In the genomic region with DNA sequence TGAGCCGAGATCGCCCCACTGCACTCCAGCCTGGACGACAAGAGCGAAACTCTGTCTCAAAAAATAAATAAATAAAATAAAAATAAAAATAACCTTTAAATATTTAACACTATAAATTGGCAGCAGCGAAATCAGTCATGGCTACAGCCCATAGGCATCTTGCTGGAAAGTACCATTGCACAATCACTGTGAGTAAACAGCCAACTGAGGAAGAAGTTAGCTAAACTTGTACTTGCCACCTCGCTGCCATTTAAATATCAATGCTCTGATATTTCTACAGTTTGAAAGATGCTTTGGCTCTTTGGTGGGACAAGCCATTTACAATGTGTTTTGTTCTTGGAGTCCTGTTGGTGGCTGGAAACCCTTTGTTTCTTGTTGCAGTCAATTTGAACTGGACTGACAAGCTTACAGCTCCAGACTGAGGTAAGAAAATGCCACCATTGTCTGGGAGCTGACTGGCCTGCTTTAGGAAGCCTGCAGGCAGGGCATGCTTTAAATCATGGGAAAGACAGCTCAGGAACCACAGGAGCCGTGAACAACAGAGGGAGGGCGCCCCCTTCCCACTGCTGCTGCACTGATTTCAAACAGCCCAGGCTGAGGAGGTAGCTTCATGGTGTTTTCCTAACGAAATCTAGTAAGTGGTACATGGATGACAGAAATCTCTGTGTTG, we compare ENCODE assay signal across 10 cellular contexts.
DNase-seq lines count a peak whose midpoint lies in the region; ATAC-seq and TF ChIP-seq lines count a peak whose summit lies in the region.
"Had no signal": no experiment of that assay in that cellular context is flagged by ENCODE, and none has a peak within 500 bp of the region (broad histone marks: within the 10 kb centered on the region; RNA-seq: fewer than 3 reads in every experiment).

No MANE protein-coding gene starts in this region.

- peak; percentile 22 for TF ChIP-seq CTCF in GM13977 (IDR thresholded peaks at IDR 0.05; ENCODE audit: extremely low read depth, insufficient read depth, missing control alignments)
- no peak for TF ChIP-seq CTCF in endothelial cell (IDR thresholded peaks at IDR 0.05; ENCODE audit: unreplicated experiment)
- peak; percentile 52 for TF ChIP-seq CTCF in neural crest cell (conservative IDR thresholded peaks at IDR 0.05)
- no peak for TF ChIP-seq CTCF in Peyer's patch (IDR thresholded peaks at IDR 0.05)

- H3K4me3 Mint-ChIP-seq in endothelial cell (ENCODE audit: unreplicated experiment) (no peak overlapping the region), neural crest cell (no peak overlapping the region), T-cell (no peak overlapping the region)
- H3K4me3 Mint-ChIP-seq: activated T-helper 1 cell treated with anti-CD3 and anti-CD28 coated beads, Interleukin-12 subunit alpha, Interleukin-12 subunit beta, Interleukin-2, Interleukin-4 antibody, amounts not matched to agents 30 ng/mL and 10 ng/mL and 1 ng/mL, durations not matched to agents 14 hours and 24 hours and 36 hours had no signal

- CTCF ChIA-PET in T-cell (lab: Charles Lee) = interaction anchor here in 1 of 2 donors (0.6 kb wide), 1 partner anchor 530 kb away, joined by 3 read pairs; no protein-coding TSS in a partner anchor

- TF ChIP-seq POLR2A in Peyer's patch (IDR thresholded peaks at IDR 0.05) = no peak

- H3K9me3 ChIP-seq in Peyer's patch = no peaks in the 10 kb centered on the region

- POLR2A ChIA-PET in T-cell (lab: Charles Lee) = no interaction called here

- no peak overlapping the region for H3K4me3 ChIP-seq in Peyer's patch

- H3K27me3 Mint-ChIP-seq in endothelial cell (ENCODE audit: unreplicated experiment) = peaks cover 2% of the 10 kb centered on the region
- no peaks in the 10 kb centered on the region for H3K27me3 Mint-ChIP-seq in neural crest cell (ENCODE audit: low read depth)
- H3K27me3 Mint-ChIP-seq in T-cell = peaks cover 4% of the 10 kb centered on the region in 2 donors

- peaks cover 0 to 6% (median 0%) of the 10 kb centered on the region in 3 donors for H3K36me3 ChIP-seq in Peyer's patch

- H3K27ac ChIP-seq in Peyer's patch = no peak overlapping the region

- H3K27me3 ChIP-seq in Peyer's patch = no peaks in the 10 kb centered on the region

- H3K9me3 Mint-ChIP-seq in endothelial cell (ENCODE audit: unreplicated experiment) (no peaks in the 10 kb centered on the region), neural crest cell (no peaks in the 10 kb centered on the region), T-cell (no peaks in the 10 kb centered on the region)
- H3K9me3 Mint-ChIP-seq: activated T-helper 1 cell treated with anti-CD3 and anti-CD28 coated beads, Interleukin-12 subunit alpha, Interleukin-12 subunit beta, Interleukin-2, Interleukin-4 antibody, amounts not matched to agents 30 ng/mL and 10 ng/mL and 1 ng/mL, durations not matched to agents 14 hours and 24 hours and 36 hours had no signal

- ATAC-seq in T-cell (replicated peaks in 1 of 4) = no peak

- H3K27ac Mint-ChIP-seq in endothelial cell (ENCODE audit: unreplicated experiment) (no peak overlapping the region), neural crest cell (ENCODE audit: unreplicated experiment) (no peak overlapping the region), T-cell (no peak overlapping the region)
- H3K27ac Mint-ChIP-seq: activated T-helper 1 cell treated with anti-CD3 and anti-CD28 coated beads, Interleukin-12 subunit alpha, Interleukin-12 subunit beta, Interleukin-2, Interleukin-4 antibody, amounts not matched to agents 30 ng/mL and 10 ng/mL and 1 ng/mL, durations not matched to agents 14 hours and 24 hours and 36 hours had no signal

- no peaks in the 10 kb centered on the region for H3K4me1 ChIP-seq in Peyer's patch

- no peak for DNase-seq in GM13977 (ENCODE audit: low spot score)
- DNase-seq in NCI-H69 (lab: John Stamatoyannopoulos, UW) = peak; percentile 76
- peak; percentile 61 for DNase-seq in endothelial cell (ENCODE audit: low spot score)
- peak; percentile 51 for DNase-seq in neural crest cell (ENCODE audit: low read depth, low spot score)
- no peak for DNase-seq in SW 1271 (lab: John Stamatoyannopoulos, UW)
- no peak for DNase-seq in T-cell
- no peak for DNase-seq in Peyer's patch
- DNase-seq in mucosa of gallbladder (ENCODE audit: low spot score) = no peak
- DNase-seq: NCI-H446 had no signal

- no peaks in the 10 kb centered on the region for H3K36me3 Mint-ChIP-seq in endothelial cell (ENCODE audit: low read depth, unreplicated experiment)
- H3K36me3 Mint-ChIP-seq in neural crest cell (ENCODE audit: low read depth) = no peaks in the 10 kb centered on the region
- no peaks in the 10 kb centered on the region for H3K36me3 Mint-ChIP-seq in T-cell

- H3K4me1 Mint-ChIP-seq in endothelial cell (ENCODE audit: unreplicated experiment) = peaks cover 7% of the 10 kb centered on the region
- peaks cover 33% of the 10 kb centered on the region for H3K4me1 Mint-ChIP-seq in neural crest cell
- no peaks in the 10 kb centered on the region for H3K4me1 Mint-ChIP-seq in T-cell

- in situ Hi-C loops in GM13977 (cut with MboI; ENCODE audit: low pct_unique_long_range_greater_than_20kb, low sequenced_read_pairs, unreplicated experiment) = no loop called here

Comparison
In these comparisons a context has a peak if more than half of its experiments do, and no peak if none do; other contexts are left out.
1. DNase-seq: peak in NCI-H69 (single experiment), endothelial cell (single experiment) and neural crest cell (single experiment); none in GM13977 (single experiment), SW 1271 (0 of 2), T-cell (0 of 34), Peyer's patch (0 of 3) and mucosa of gallbladder (single experiment).
2. CTCF ChIP-seq: peak in GM13977 (single experiment) and neural crest cell (single experiment); none in endothelial cell (single experiment) and Peyer's patch (0 of 6).